8 cellular contexts compared by ENCODE assay signal in genomic region chr6:35496036-35496850, GRCh38. TPM values are rescaled to one million over a fixed set of nuclear protein-coding genes. Genes with fewer than 3 reads are reported as not detected.
DNase-seq lines count a peak whose midpoint lies in the region; ATAC-seq and TF ChIP-seq lines count a peak whose summit lies in the region.

No MANE protein-coding gene starts in this region.

- WGBS in sigmoid colon, 2 donors, result 6 to 31% methylated on average over 64 of the region's 64 CpGs

- H3K27me3 ChIP-seq in sigmoid colon, result no peaks in the 10 kb centered on the region

- CTCF ChIA-PET in activated naive CD4-positive, alpha-beta T cell treated with anti-CD3 and anti-CD28 coated beads for 36 hours (lab: Charles Lee), result interaction anchor here (0.5 to 2.3 kb wide), 2 partner anchors 240 to 261 kb away, joined by 3 to 9 read pairs; partner anchors contain the start of gene ARMC12

- DNase-seq in activated naive CD4-positive, alpha-beta T cell treated with anti-CD3 and anti-CD28 coated beads for 36 hours, result no peak
- DNase-seq in activated naive CD4-positive, alpha-beta T cell (lab: John Stamatoyannopoulos, UW), result no peak
- DNase-seq in activated T-helper 1 cell treated with anti-CD3 and anti-CD28 coated beads, Interleukin-12 subunit alpha, Interleukin-12 subunit beta, Interleukin-2, Interleukin-4 antibody, amounts not matched to agents 30 ng/mL and 10 ng/mL and 1 ng/mL, durations not matched to agents 14 hours and 24 hours and 36 hours (ENCODE audit: low spot score), result no peak
- DNase-seq in left ventricle myocardium superior (peak; percentile 70), sigmoid colon (peak; percentile 89)

- intact Hi-C loops in activated naive CD4-positive, alpha-beta T cell treated with anti-CD3 and anti-CD28 coated beads for 36 hours (cut with micrococcal nuclease), result no loop called here
- intact Hi-C loops in activated T-helper 1 cell treated with anti-CD3 and anti-CD28 coated beads, Interleukin-12 subunit alpha, Interleukin-12 subunit beta, Interleukin-2, Interleukin-4 antibody, amounts not matched to agents 30 ng/mL and 10 ng/mL and 1 ng/mL, durations not matched to agents 14 hours and 24 hours and 36 hours (cut with micrococcal nuclease), result no loop called here
- intact Hi-C loops in left ventricle myocardium superior (cut with micrococcal nuclease) (no loop called here), sigmoid colon (cut with DNase I) (loop anchor here (2.0 kb wide), 1 partner anchor 237 kb away; no protein-coding TSS in a partner anchor)

- peak overlapping the region; percentile 67 for H3K4me3 Mint-ChIP-seq in activated naive CD4-positive, alpha-beta T cell treated with anti-CD3 and anti-CD28 coated beads for 36 hours
- H3K4me3 Mint-ChIP-seq in activated T-helper 1 cell treated with anti-CD3 and anti-CD28 coated beads, Interleukin-12 subunit alpha, Interleukin-12 subunit beta, Interleukin-2, Interleukin-4 antibody, amounts not matched to agents 30 ng/mL and 10 ng/mL and 1 ng/mL, durations not matched to agents 14 hours and 24 hours and 36 hours, result peak overlapping the region; percentile 73

- H3K9me3 Mint-ChIP-seq in activated naive CD4-positive, alpha-beta T cell treated with anti-CD3 and anti-CD28 coated beads for 36 hours, result no peaks in the 10 kb centered on the region
- H3K9me3 Mint-ChIP-seq in activated T-helper 1 cell treated with anti-CD3 and anti-CD28 coated beads, Interleukin-12 subunit alpha, Interleukin-12 subunit beta, Interleukin-2, Interleukin-4 antibody, amounts not matched to agents 30 ng/mL and 10 ng/mL and 1 ng/mL, durations not matched to agents 14 hours and 24 hours and 36 hours, result no peaks in the 10 kb centered on the region

- ATAC-seq in left ventricle myocardium superior (peak; percentile 45), HG02938 (IDR thresholded peaks at IDR 0.05; ENCODE audit: unreplicated experiment) (no peak), HG03520 (IDR thresholded peaks at IDR 0.05; ENCODE audit: unreplicated experiment) (no peak), HG02642 (IDR thresholded peaks at IDR 0.05; ENCODE audit: poor library complexity, unreplicated experiment) (no peak)

- peak in 1 of 2 donors; percentile 27 for TF ChIP-seq POLR2A in sigmoid colon (IDR thresholded peaks at IDR 0.05)

- H3K27ac ChIP-seq in sigmoid colon, result peak overlapping the region; percentile 100

- H3K27ac Mint-ChIP-seq in activated naive CD4-positive, alpha-beta T cell treated with anti-CD3 and anti-CD28 coated beads for 36 hours, result no peak overlapping the region
- no peak overlapping the region for H3K27ac Mint-ChIP-seq in activated T-helper 1 cell treated with anti-CD3 and anti-CD28 coated beads, Interleukin-12 subunit alpha, Interleukin-12 subunit beta, Interleukin-2, Interleukin-4 antibody, amounts not matched to agents 30 ng/mL and 10 ng/mL and 1 ng/mL, durations not matched to agents 14 hours and 24 hours and 36 hours

- no peaks in the 10 kb centered on the region for H3K9me3 ChIP-seq in sigmoid colon

- TF ChIP-seq CTCF in sigmoid colon (IDR thresholded peaks at IDR 0.05), result no peak

- peak overlapping the region; percentile 97 to 100 (median 98) for H3K4me3 ChIP-seq in sigmoid colon

- peaks cover 6% of the 10 kb centered on the region for H3K27me3 Mint-ChIP-seq in activated naive CD4-positive, alpha-beta T cell treated with anti-CD3 and anti-CD28 coated beads for 36 hours (ENCODE audit: low read depth)
- H3K27me3 Mint-ChIP-seq in activated T-helper 1 cell treated with anti-CD3 and anti-CD28 coated beads, Interleukin-12 subunit alpha, Interleukin-12 subunit beta, Interleukin-2, Interleukin-4 antibody, amounts not matched to agents 30 ng/mL and 10 ng/mL and 1 ng/mL, durations not matched to agents 14 hours and 24 hours and 36 hours (ENCODE audit: insufficient read depth), result peaks cover 26% of the 10 kb centered on the region

- H3K4me1 Mint-ChIP-seq in activated naive CD4-positive, alpha-beta T cell treated with anti-CD3 and anti-CD28 coated beads for 36 hours (ENCODE audit: low read depth), result peaks cover 14% of the 10 kb centered on the region
- peaks cover 5% of the 10 kb centered on the region for H3K4me1 Mint-ChIP-seq in activated T-helper 1 cell treated with anti-CD3 and anti-CD28 coated beads, Interleukin-12 subunit alpha, Interleukin-12 subunit beta, Interleukin-2, Interleukin-4 antibody, amounts not matched to agents 30 ng/mL and 10 ng/mL and 1 ng/mL, durations not matched to agents 14 hours and 24 hours and 36 hours (ENCODE audit: low read depth)

- no peak for TF ChIP-seq EP300 in sigmoid colon (IDR thresholded peaks at IDR 0.05)

- no peaks in the 10 kb centered on the region for H3K36me3 ChIP-seq in sigmoid colon

- H3K36me3 Mint-ChIP-seq in activated naive CD4-positive, alpha-beta T cell treated with anti-CD3 and anti-CD28 coated beads for 36 hours (ENCODE audit: low read depth), result no peaks in the 10 kb centered on the region
- H3K36me3 Mint-ChIP-seq in activated T-helper 1 cell treated with anti-CD3 and anti-CD28 coated beads, Interleukin-12 subunit alpha, Interleukin-12 subunit beta, Interleukin-2, Interleukin-4 antibody, amounts not matched to agents 30 ng/mL and 10 ng/mL and 1 ng/mL, durations not matched to agents 14 hours and 24 hours and 36 hours (ENCODE audit: low read depth), result no peaks in the 10 kb centered on the region

- peaks cover 0 to 64% (median 56%) of the 10 kb centered on the region in 4 donors for H3K4me1 ChIP-seq in sigmoid colon

RNA-seq across cellular contexts. Expression of gene TEAD3, which starts 0.6 kb away (rescaled TPM):
- total RNA-seq in activated naive CD4-positive, alpha-beta T cell treated with anti-CD3 and anti-CD28 coated beads for 36 hours, result 1 to 10 TPM; 1.1 to 1.4 TPM
- total RNA-seq in activated T-helper 1 cell treated with anti-CD3 and anti-CD28 coated beads, Interleukin-12 subunit alpha, Interleukin-12 subunit beta, Interleukin-2, Interleukin-4 antibody, amounts not matched to agents 30 ng/mL and 10 ng/mL and 1 ng/mL, durations not matched to agents 14 hours and 24 hours and 36 hours, result 1.5 and 2.0 TPM in 2 replicates
- 30.4 TPM for total RNA-seq in left ventricle myocardium superior
- total RNA-seq in sigmoid colon, result 10 to 100 TPM; 50.4 to 95.8 (median 74.8) TPM
- polyA plus RNA-seq in sigmoid colon, result 10 to 100 TPM; 14.4 to 25.2 (median 14.6) TPM

RNA-seq across cellular contexts. Expression of gene TULP1, which starts 16.5 kb away (rescaled TPM):
- not detected for total RNA-seq in activated naive CD4-positive, alpha-beta T cell treated with anti-CD3 and anti-CD28 coated beads for 36 hours
- not detected in 2 replicates for total RNA-seq in activated T-helper 1 cell treated with anti-CD3 and anti-CD28 coated beads, Interleukin-12 subunit alpha, Interleukin-12 subunit beta, Interleukin-2, Interleukin-4 antibody, amounts not matched to agents 30 ng/mL and 10 ng/mL and 1 ng/mL, durations not matched to agents 14 hours and 24 hours and 36 hours
- total RNA-seq in left ventricle myocardium superior, result not detected
- not detected for total RNA-seq in sigmoid colon
- not detected for polyA plus RNA-seq in sigmoid colon

RNA-seq across cellular contexts. Expression of gene RPL10A, which starts 28.0 kb away (rescaled TPM):
- total RNA-seq in activated naive CD4-positive, alpha-beta T cell treated with anti-CD3 and anti-CD28 coated beads for 36 hours, result 1,000 to 10,000 TPM; 2,437 to 2,507 TPM
- 1,580 and 1,584 TPM in 2 replicates for total RNA-seq in activated T-helper 1 cell treated with anti-CD3 and anti-CD28 coated beads, Interleukin-12 subunit alpha, Interleukin-12 subunit beta, Interleukin-2, Interleukin-4 antibody, amounts not matched to agents 30 ng/mL and 10 ng/mL and 1 ng/mL, durations not matched to agents 14 hours and 24 hours and 36 hours
- total RNA-seq in left ventricle myocardium superior (560 TPM), sigmoid colon (1,000 to 10,000 TPM; 1,381 to 2,837 (median 2,184) TPM)
- 1,000 to 10,000 TPM; 1,931 to 3,217 (median 2,051) TPM for polyA plus RNA-seq in sigmoid colon

RNA-seq across cellular contexts. Expression of gene FANCE, which starts 44.1 kb away (rescaled TPM):
- 10 to 100 TPM; 16.3 TPM for total RNA-seq in activated naive CD4-positive, alpha-beta T cell treated with anti-CD3 and anti-CD28 coated beads for 36 hours
- total RNA-seq in activated T-helper 1 cell treated with anti-CD3 and anti-CD28 coated beads, Interleukin-12 subunit alpha, Interleukin-12 subunit beta, Interleukin-2, Interleukin-4 antibody, amounts not matched to agents 30 ng/mL and 10 ng/mL and 1 ng/mL, durations not matched to agents 14 hours and 24 hours and 36 hours, result 21.9 and 22.3 TPM in 2 replicates
- total RNA-seq in left ventricle myocardium superior, result 3.8 TPM
- 1 to 10 TPM; 3.3 to 3.9 (median 3.7) TPM for total RNA-seq in sigmoid colon
- polyA plus RNA-seq in sigmoid colon, result 1 to 10 TPM; 2.4 to 5.2 (median 3.2) TPM

Comparison
In these comparisons a context has a peak if more than half of its experiments do, and no peak if none do; other contexts are left out.
1. DNase-seq: peak in left ventricle myocardium superior (single experiment) and sigmoid colon (single experiment); none in activated naive CD4-positive, alpha-beta T cell treated with anti-CD3 and anti-CD28 coated beads for 36 hours (single experiment), activated naive CD4-positive, alpha-beta T cell (0 of 4) and activated T-helper 1 cell treated with anti-CD3 and anti-CD28 coated beads, Interleukin-12 subunit alpha, Interleukin-12 subunit beta, Interleukin-2, Interleukin-4 antibody, amounts not matched to agents 30 ng/mL and 10 ng/mL and 1 ng/mL, durations not matched to agents 14 hours and 24 hours and 36 hours (single experiment).
2. RNA of gene TEAD3, which starts 0.6 kb away (total RNA-seq): 50.4 to 95.8 TPM in sigmoid colon and 30.4 TPM in left ventricle myocardium superior (single experiment); 1.5 to 2.0 TPM in activated T-helper 1 cell treated with anti-CD3 and anti-CD28 coated beads, Interleukin-12 subunit alpha, Interleukin-12 subunit beta, Interleukin-2, Interleukin-4 antibody, amounts not matched to agents 30 ng/mL and 10 ng/mL and 1 ng/mL, durations not matched to agents 14 hours and 24 hours and 36 hours and 1.1 to 1.4 TPM in activated naive CD4-positive, alpha-beta T cell treated with anti-CD3 and anti-CD28 coated beads for 36 hours; every median in the first group is over 10 times any median in the second.